ENCODE assay signal across 8 cellular contexts in the genomic region with DNA sequence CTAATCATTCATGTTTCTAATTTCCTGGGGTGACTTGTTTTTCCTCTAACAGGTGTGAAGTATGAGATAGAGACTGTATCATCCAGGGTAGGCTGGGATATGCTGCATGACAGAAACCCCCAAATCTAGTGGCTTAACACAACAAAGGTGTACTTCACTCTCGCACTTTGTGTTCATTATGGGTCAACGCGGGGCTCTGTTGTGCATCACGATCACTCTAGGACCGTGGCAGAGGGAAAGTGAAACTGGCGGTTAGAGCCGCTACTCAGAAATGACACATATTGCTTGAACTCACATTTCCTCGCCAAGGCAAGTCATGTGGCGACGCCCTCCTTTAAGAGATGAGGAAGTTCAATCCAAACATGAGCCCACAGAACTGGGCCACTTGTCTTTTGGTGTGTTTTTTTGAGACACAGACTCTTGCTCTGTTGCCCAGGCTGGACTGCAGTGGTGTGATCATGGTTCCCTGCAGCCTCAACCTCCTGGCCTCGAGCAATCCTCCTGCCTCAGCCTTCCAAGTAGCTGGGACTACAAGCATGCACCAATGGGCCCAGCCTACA. TPM values are rescaled to one million over a fixed set of nuclear protein-coding genes. Genes with fewer than 3 reads are reported as not detected.
A peak's percentile ranks its signal among the peaks of the same experiment; 100 is the strongest.
DNase-seq lines count a peak whose midpoint lies in the region; ATAC-seq and TF ChIP-seq lines count a peak whose summit lies in the region.

No MANE protein-coding gene starts in this region.

- H3K9me3 Mint-ChIP-seq in IgD-negative memory B cell (no peaks in the 10 kb centered on the region), type B pancreatic cell (no peaks in the 10 kb centered on the region)
- no peaks in the 10 kb centered on the region for H3K9me3 Mint-ChIP-seq in naive thymus-derived CD8-positive, alpha-beta T cell

- H3K27ac Mint-ChIP-seq in IgD-negative memory B cell = peak overlapping the region; percentile 67 to 97 (median 96)
- H3K27ac Mint-ChIP-seq in naive thymus-derived CD8-positive, alpha-beta T cell = peak overlapping the region; percentile 93 to 100 (median 98)
- no peak overlapping the region for H3K27ac Mint-ChIP-seq in type B pancreatic cell

- TF ChIP-seq CTCF in colonic mucosa (IDR thresholded peaks at IDR 0.05) = no peak
- TF ChIP-seq CTCF in type B pancreatic cell (conservative IDR thresholded peaks at IDR 0.05) = no peak

- intact Hi-C loops in colonic mucosa (cut with DNase I) = no loop called here

- H3K9me3 ChIP-seq in colonic mucosa (no peaks in the 10 kb centered on the region), subcutaneous abdominal adipose tissue (ENCODE audit: control insufficient read depth in 5 of 5, low read length in 5 of 5) (no peaks in the 10 kb centered on the region)

- ATAC-seq in GM21423 (IDR thresholded peaks at IDR 0.05; ENCODE audit: unreplicated experiment) = peak; percentile 96
- ATAC-seq in activated CD4-positive, CD25-positive, alpha-beta regulatory T cell treated with anti-CD3 and anti-CD28 coated beads, Interleukin-2, amount 50 U/mL, for 24 hours = peak; percentile 96 to 97
- peak; percentile 95 to 98 for ATAC-seq in naive thymus-derived CD8-positive, alpha-beta T cell

- H3K4me1 Mint-ChIP-seq in IgD-negative memory B cell = peaks cover 36 to 44% (median 40%) of the 10 kb centered on the region in 3 donors
- H3K4me1 Mint-ChIP-seq in naive thymus-derived CD8-positive, alpha-beta T cell = peaks cover 3 to 47% (median 24%) of the 10 kb centered on the region in 4 donors
- peaks cover 4% of the 10 kb centered on the region for H3K4me1 Mint-ChIP-seq in type B pancreatic cell (ENCODE audit: unreplicated experiment)

- H3K4me3 ChIP-seq in colonic mucosa (no peak overlapping the region), subcutaneous abdominal adipose tissue (ENCODE audit: low read depth in 1 of 5, low read length in 5 of 5) (peak overlapping the region; percentile 41 to 55 (median 54))

- peak; percentile 53 for DNase-seq in CMK (ENCODE audit: low read depth)
- DNase-seq in colonic mucosa = peak; percentile 81
- DNase-seq in naive thymus-derived CD8-positive, alpha-beta T cell = peak; percentile 18 to 84 (median 70)
- DNase-seq in type B pancreatic cell (ENCODE audit: extremely low spot score, unreplicated experiment) = no peak

- H3K4me1 ChIP-seq in colonic mucosa (peaks cover 11% of the 10 kb centered on the region), subcutaneous abdominal adipose tissue (ENCODE audit: control insufficient read depth in 5 of 5, insufficient read depth in 5 of 5, low read length in 5 of 5) (peaks cover 2 to 37% (median 21%) of the 10 kb centered on the region in 5 donors)

- peak overlapping the region; percentile 78 for H3K27ac ChIP-seq in colonic mucosa
- peak overlapping the region; percentile 64 for H3K27ac ChIP-seq in subcutaneous abdominal adipose tissue (ENCODE audit: low read depth, low read length)

- no peaks in the 10 kb centered on the region for H3K27me3 ChIP-seq in colonic mucosa
- no peaks in the 10 kb centered on the region for H3K27me3 ChIP-seq in subcutaneous abdominal adipose tissue (ENCODE audit: control insufficient read depth in 5 of 5, insufficient read depth in 4 of 5, low read length in 5 of 5)

- H3K36me3 Mint-ChIP-seq in IgD-negative memory B cell (no peaks in the 10 kb centered on the region), type B pancreatic cell (no peaks in the 10 kb centered on the region)
- no peaks in the 10 kb centered on the region for H3K36me3 Mint-ChIP-seq in naive thymus-derived CD8-positive, alpha-beta T cell

- H3K4me3 Mint-ChIP-seq in IgD-negative memory B cell = peak overlapping the region; percentile 33 to 90 (median 82)
- peak overlapping the region; percentile 70 to 93 (median 84) for H3K4me3 Mint-ChIP-seq in naive thymus-derived CD8-positive, alpha-beta T cell
- H3K4me3 Mint-ChIP-seq in type B pancreatic cell = no peak overlapping the region

- POLR2A ChIA-PET in naive thymus-derived CD8-positive, alpha-beta T cell (lab: Charles Lee) = interaction anchor here (0.8 to 1.5 kb wide), 3 partner anchors 22 to 101 kb away, joined by 3 to 4 read pairs (median 4); a partner anchor contains a TSS

- no peaks in the 10 kb centered on the region for H3K36me3 ChIP-seq in colonic mucosa
- no peaks in the 10 kb centered on the region for H3K36me3 ChIP-seq in subcutaneous abdominal adipose tissue (ENCODE audit: control insufficient read depth in 5 of 5, insufficient read depth in 5 of 5, low read length in 5 of 5)

- H3K27me3 Mint-ChIP-seq in IgD-negative memory B cell (no peaks in the 10 kb centered on the region), type B pancreatic cell (peaks cover 3% of the 10 kb centered on the region)
- H3K27me3 Mint-ChIP-seq in naive thymus-derived CD8-positive, alpha-beta T cell = no peaks in the 10 kb centered on the region

- H3K9ac ChIP-seq in colonic mucosa (ENCODE audit: low read depth in 2 of 2, low read length in 2 of 2) = peak overlapping the region; percentile 33 to 80
- H3K9ac ChIP-seq in subcutaneous abdominal adipose tissue (ENCODE audit: low read length in 5 of 5) = peak overlapping the region; percentile 42 to 58 (median 56)

RNA-seq across cellular contexts. Expression of a gene that starts 34.4 kb away (rescaled TPM):
- polyA plus RNA-seq in IgD-negative memory B cell = 183 TPM
- 10 to 100 TPM; 54.0 to 80.3 TPM for total RNA-seq in colonic mucosa
- total RNA-seq in naive thymus-derived CD8-positive, alpha-beta T cell = 10 to 100 TPM; 67.2 to 69.6 TPM
- 100 to 1,000 TPM; 186 to 278 (median 253) TPM for polyA plus RNA-seq in naive thymus-derived CD8-positive, alpha-beta T cell
- total RNA-seq in type B pancreatic cell (ENCODE audit: low replicate concordance) = 87.0 and 87.5 TPM in 2 replicates

RNA-seq across cellular contexts. Expression of a gene that starts 41.3 kb away (rescaled TPM):
- polyA plus RNA-seq in IgD-negative memory B cell = 42.1 TPM
- total RNA-seq in colonic mucosa (100 to 1,000 TPM in 1 of 2 donors, 10 to 100 TPM in 1; 59.0 to 204 TPM), type B pancreatic cell (ENCODE audit: low replicate concordance) (128 and 180 TPM in 2 replicates)
- total RNA-seq in naive thymus-derived CD8-positive, alpha-beta T cell = 10 to 100 TPM; 39.4 to 44.3 TPM
- polyA plus RNA-seq in naive thymus-derived CD8-positive, alpha-beta T cell = 10 to 100 TPM; 41.8 to 57.1 (median 44.6) TPM

RNA-seq across cellular contexts. Expression of a gene that starts 48.3 kb away (rescaled TPM):
- 42.3 TPM for polyA plus RNA-seq in IgD-negative memory B cell
- 10 to 100 TPM; 31.7 to 44.3 TPM for total RNA-seq in colonic mucosa
- total RNA-seq in naive thymus-derived CD8-positive, alpha-beta T cell = 10 to 100 TPM; 56.8 to 60.7 TPM
- 10 to 100 TPM; 32.3 to 47.3 (median 39.7) TPM for polyA plus RNA-seq in naive thymus-derived CD8-positive, alpha-beta T cell
- 41.5 and 44.4 TPM in 2 replicates for total RNA-seq in type B pancreatic cell (ENCODE audit: low replicate concordance)
